ENCODE assay signal across 11 cellular contexts in genomic region chr5:36655171-36655570, GRCh38. TPM values are rescaled to one million over a fixed set of nuclear protein-coding genes. Genes with fewer than 3 reads are reported as not detected.
DNase-seq lines count a peak whose midpoint lies in the region; ATAC-seq and TF ChIP-seq lines count a peak whose summit lies in the region.
"Had no signal": no experiment of that assay in that cellular context is flagged by ENCODE, and none has a peak within 500 bp of the region (broad histone marks: within the 10 kb centered on the region; RNA-seq: fewer than 3 reads in every experiment).

No MANE protein-coding gene starts in this region.

- intact Hi-C loops in ascending aorta (cut with DNase I) = loop anchor here (5.0 kb wide), 1 partner anchor 37 kb away; no protein-coding TSS in a partner anchor
- intact Hi-C loops in activated CD8-positive, alpha-beta T cell treated with anti-CD3 and anti-CD28 coated beads for 36 hours (cut with micrococcal nuclease) = no loop called here

- H3K36me3 Mint-ChIP-seq in activated CD8-positive, alpha-beta T cell treated with anti-CD3 and anti-CD28 coated beads for 36 hours (ENCODE audit: low read depth) = no peaks in the 10 kb centered on the region
- H3K36me3 Mint-ChIP-seq in activated naive CD8-positive, alpha-beta T cell treated with anti-CD3 and anti-CD28 coated beads for 36 hours = no peaks in the 10 kb centered on the region
- H3K36me3 Mint-ChIP-seq: activated naive CD4-positive, alpha-beta T cell treated with anti-CD3 and anti-CD28 coated beads, Interleukin-2, amount 50 U/mL, for 24 hours had no signal

- H3K4me3 Mint-ChIP-seq in activated CD8-positive, alpha-beta T cell treated with anti-CD3 and anti-CD28 coated beads for 36 hours = no peak overlapping the region
- H3K4me3 Mint-ChIP-seq in activated naive CD8-positive, alpha-beta T cell treated with anti-CD3 and anti-CD28 coated beads for 36 hours = no peak overlapping the region
- H3K4me3 Mint-ChIP-seq: activated CD4-positive, alpha-beta T cell treated with anti-CD3 and anti-CD28 coated beads for 36 hours; activated naive CD4-positive, alpha-beta T cell treated with anti-CD3 and anti-CD28 coated beads, Interleukin-2, amount 50 U/mL, for 24 hours; HFFc6 had no signal

- peaks cover 3 to 7% of the 10 kb centered on the region in 2 donors for H3K4me1 ChIP-seq in ascending aorta

- CTCF ChIA-PET in activated CD8-positive, alpha-beta T cell treated with anti-CD3 and anti-CD28 coated beads for 36 hours (lab: Charles Lee) = no interaction called here

- H3K27ac ChIP-seq in HL-60 (replicated peaks) (0 out of 2 replicates have a peak overlapping the region, but pooled peaks have one; percentile 9), ascending aorta (no peak overlapping the region), WERI-Rb-1 (no peak overlapping the region)

- H3K27me3 ChIP-seq in HL-60 (ENCODE audit: insufficient read depth, poor library complexity, severe bottlenecking) = no peaks in the 10 kb centered on the region
- no peaks in the 10 kb centered on the region for H3K27me3 ChIP-seq in ascending aorta
- H3K27me3 ChIP-seq in WERI-Rb-1 (ENCODE audit: insufficient read depth, low read depth, severe bottlenecking) = no peaks in the 10 kb centered on the region

- H3K9me3 ChIP-seq in ascending aorta = no peaks in the 10 kb centered on the region
- no peaks in the 10 kb centered on the region for H3K9me3 ChIP-seq in WERI-Rb-1 (ENCODE audit: severe bottlenecking)

- DNase-seq in HL-60 (ENCODE audit: low read depth in 1 of 2, low spot score in 1 of 2) (peak in 1 of 2 experiments; percentile 52), ascending aorta (ENCODE audit: low spot score in 2 of 2) (peak; percentile 29 to 66), iris pigment epithelial cell (ENCODE audit: low read depth) (peak; percentile 41), superior temporal gyrus (ENCODE audit: extremely low spot score) (peak; percentile 76), WERI-Rb-1 (no peak)
- DNase-seq in activated CD8-positive, alpha-beta T cell treated with anti-CD3 and anti-CD28 coated beads for 36 hours = no peak
- no peak for DNase-seq in activated naive CD8-positive, alpha-beta T cell treated with anti-CD3 and anti-CD28 coated beads for 36 hours
- DNase-seq: activated CD4-positive, alpha-beta T cell treated with anti-CD3 and anti-CD28 coated beads for 36 hours; HFFc6; NCI-H187 had no signal

- no peaks in the 10 kb centered on the region for H3K36me3 ChIP-seq in ascending aorta
- H3K36me3 ChIP-seq in WERI-Rb-1 = no peaks in the 10 kb centered on the region

- H3K4me1 Mint-ChIP-seq in activated CD8-positive, alpha-beta T cell treated with anti-CD3 and anti-CD28 coated beads for 36 hours (ENCODE audit: low read depth) = no peaks in the 10 kb centered on the region
- no peaks in the 10 kb centered on the region for H3K4me1 Mint-ChIP-seq in activated naive CD8-positive, alpha-beta T cell treated with anti-CD3 and anti-CD28 coated beads for 36 hours
- H3K4me1 Mint-ChIP-seq: activated CD4-positive, alpha-beta T cell treated with anti-CD3 and anti-CD28 coated beads for 36 hours; activated naive CD4-positive, alpha-beta T cell treated with anti-CD3 and anti-CD28 coated beads, Interleukin-2, amount 50 U/mL, for 24 hours had no signal

- no peak overlapping the region for H3K4me3 ChIP-seq in HL-60 (replicated peaks; ENCODE audit: insufficient read depth, low read length)
- no peak overlapping the region for H3K4me3 ChIP-seq in ascending aorta
- H3K4me3 ChIP-seq in WERI-Rb-1 (ENCODE audit: low read depth, low read length) = no peak overlapping the region

- POLR2A ChIA-PET in activated CD8-positive, alpha-beta T cell treated with anti-CD3 and anti-CD28 coated beads for 36 hours (lab: Charles Lee) = interaction anchor here (0.7 to 0.9 kb wide), 2 partner anchors 13 to 17 kb away, joined by 3 read pairs; no protein-coding TSS in a partner anchor

- TF ChIP-seq CTCF in HL-60 (IDR thresholded peaks at IDR 0.05; ENCODE audit: insufficient read depth, low read length) (no peak), ascending aorta (IDR thresholded peaks at IDR 0.05) (no peak), WERI-Rb-1 (IDR thresholded peaks at IDR 0.05; ENCODE audit: low read depth, low read length) (no peak)
- TF ChIP-seq CTCF in activated CD8-positive, alpha-beta T cell treated with anti-CD3 and anti-CD28 coated beads for 36 hours (IDR thresholded peaks at IDR 0.05) = no peak

- peaks cover 20% of the 10 kb centered on the region for H3K27me3 Mint-ChIP-seq in activated CD8-positive, alpha-beta T cell treated with anti-CD3 and anti-CD28 coated beads for 36 hours
- H3K27me3 Mint-ChIP-seq in activated naive CD8-positive, alpha-beta T cell treated with anti-CD3 and anti-CD28 coated beads for 36 hours = peaks cover 16% of the 10 kb centered on the region

- ATAC-seq in activated CD8-positive, alpha-beta T cell treated with anti-CD3 and anti-CD28 coated beads for 36 hours = no peak
- ATAC-seq: activated CD4-positive, alpha-beta T cell treated with anti-CD3 and anti-CD28 coated beads for 36 hours had no signal

- H3K27ac Mint-ChIP-seq in activated CD8-positive, alpha-beta T cell treated with anti-CD3 and anti-CD28 coated beads for 36 hours = no peak overlapping the region
- no peak overlapping the region for H3K27ac Mint-ChIP-seq in activated naive CD8-positive, alpha-beta T cell treated with anti-CD3 and anti-CD28 coated beads for 36 hours
- H3K27ac Mint-ChIP-seq: activated CD4-positive, alpha-beta T cell treated with anti-CD3 and anti-CD28 coated beads for 36 hours; activated naive CD4-positive, alpha-beta T cell treated with anti-CD3 and anti-CD28 coated beads, Interleukin-2, amount 50 U/mL, for 24 hours; HFFc6 had no signal

- H3K9me3 Mint-ChIP-seq in activated CD8-positive, alpha-beta T cell treated with anti-CD3 and anti-CD28 coated beads for 36 hours = no peaks in the 10 kb centered on the region
- no peaks in the 10 kb centered on the region for H3K9me3 Mint-ChIP-seq in activated naive CD8-positive, alpha-beta T cell treated with anti-CD3 and anti-CD28 coated beads for 36 hours
- H3K9me3 Mint-ChIP-seq: activated naive CD4-positive, alpha-beta T cell treated with anti-CD3 and anti-CD28 coated beads, Interleukin-2, amount 50 U/mL, for 24 hours; HFFc6 had no signal

RNA-seq across cellular contexts. Expression of gene SLC1A3, which starts 48.8 kb away (rescaled TPM):
- total RNA-seq in ascending aorta = 3.0 TPM
- total RNA-seq in activated CD8-positive, alpha-beta T cell treated with anti-CD3 and anti-CD28 coated beads for 36 hours = under 1 TPM; 0.34 to 0.74 TPM
- total RNA-seq in activated naive CD8-positive, alpha-beta T cell treated with anti-CD3 and anti-CD28 coated beads for 36 hours = under 1 TPM; 0.42 to 0.85 TPM

Comparison
In these comparisons a context has a peak if more than half of its experiments do, and no peak if none do; other contexts are left out.
1. DNase-seq: peak in ascending aorta (2 of 2), iris pigment epithelial cell (single experiment) and superior temporal gyrus (single experiment); none in activated CD8-positive, alpha-beta T cell treated with anti-CD3 and anti-CD28 coated beads for 36 hours (single experiment), WERI-Rb-1 (single experiment) and activated naive CD8-positive, alpha-beta T cell treated with anti-CD3 and anti-CD28 coated beads for 36 hours (single experiment).